ENCODE assay signal across 10 cellular contexts in genomic region chr3:152508705-152509104, GRCh38.
DNase-seq lines count a peak whose midpoint lies in the region; ATAC-seq and TF ChIP-seq lines count a peak whose summit lies in the region.
"Had no signal": no experiment of that assay in that cellular context is flagged by ENCODE, and none has a peak within 500 bp of the region (broad histone marks: within the 10 kb centered on the region; RNA-seq: fewer than 3 reads in every experiment).

No MANE protein-coding gene starts in this region.

- H3K9me3 ChIP-seq in ascending aorta = peaks cover 0 to under 1% of the 10 kb centered on the region in 2 donors
- no peaks in the 10 kb centered on the region for H3K9me3 ChIP-seq in liver (ENCODE audit: control insufficient read depth in 4 of 4, low read length in 3 of 4)

- no peak overlapping the region for H3K9ac ChIP-seq in liver (ENCODE audit: low read depth in 1 of 2, low read length in 2 of 2)

- H3K27ac ChIP-seq in ascending aorta (no peak overlapping the region), liver (ENCODE audit: low read depth in 1 of 2, low read length in 2 of 2) (no peak overlapping the region)
- H3K27ac ChIP-seq: SK-N-MC had no signal

- TF ChIP-seq CTCF in AG09309 (IDR thresholded peaks at IDR 0.05; ENCODE audit: control insufficient read depth, insufficient read depth, low read depth, low read length, missing control alignments) (peak; percentile 18), ascending aorta (IDR thresholded peaks at IDR 0.05) (peak in 2 of 3 experiments; percentile 11 to 40), liver (IDR thresholded peaks at IDR 0.05; ENCODE audit: low read depth, low read length, missing input control) (peak; percentile 33)

- H3K4me3 ChIP-seq in AG09309 (ENCODE audit: control insufficient read depth, low read depth, low read length) = no peak overlapping the region
- H3K4me3 ChIP-seq in ascending aorta = no peak overlapping the region
- H3K4me3 ChIP-seq in liver (ENCODE audit: low read depth in 1 of 3, low read length in 3 of 3) = no peak overlapping the region
- H3K4me3 ChIP-seq: SK-N-MC had no signal

- no peak for DNase-seq in AG09309 (ENCODE audit: low read depth)
- peak; percentile 41 for DNase-seq in H4 (ENCODE audit: low spot score)
- no peak for DNase-seq in ascending aorta (ENCODE audit: low spot score in 2 of 2)
- DNase-seq in NCI-H2029 treated with DMSO at 0.1 percent for 48 hours (lab: John Stamatoyannopoulos, UW) = no peak
- DNase-seq in NCI-H1694 treated with DMSO at 0.1 percent for 48 hours (lab: John Stamatoyannopoulos, UW) = no peak
- no peak for DNase-seq in NCI-H526 treated with DMSO at 0.1 percent for 48 hours (lab: John Stamatoyannopoulos, UW)
- DNase-seq: GDM1 had no signal

- TF ChIP-seq RAD21 in liver (IDR thresholded peaks at IDR 0.05) = peak; percentile 68 to 75

- H3K27me3 ChIP-seq in ascending aorta (no peaks in the 10 kb centered on the region), liver (ENCODE audit: control insufficient read depth in 4 of 4, insufficient read depth in 4 of 4, low read length in 3 of 4) (no peaks in the 10 kb centered on the region)

- ATAC-seq in HG03457 (IDR thresholded peaks at IDR 0.05; ENCODE audit: unreplicated experiment) = no peak

- intact Hi-C loops in ascending aorta (cut with DNase I) = no loop called here

- H3K4me1 ChIP-seq in ascending aorta = no peaks in the 10 kb centered on the region
- H3K4me1 ChIP-seq in liver (ENCODE audit: control insufficient read depth in 4 of 4, insufficient read depth in 4 of 4, low read length in 3 of 4) = no peaks in the 10 kb centered on the region

- no peaks in the 10 kb centered on the region for H3K36me3 ChIP-seq in ascending aorta
- no peaks in the 10 kb centered on the region for H3K36me3 ChIP-seq in liver (ENCODE audit: control insufficient read depth in 4 of 4, insufficient read depth in 3 of 4, low read depth in 1 of 4, low read length in 3 of 4)

- WGBS in liver = 70% methylated on average over 1 of the region's 1 CpG

TF ChIP-seq in liver, 16 proteins besides CTCF, POLR2A, EP300 and RAD21:
- TF ChIP-seq MAX (IDR thresholded peaks at IDR 0.05) (no peak), SP1 (IDR thresholded peaks at IDR 0.05) (no peak)
